1 cellular context compared by ENCODE assay signal in the genomic region with DNA sequence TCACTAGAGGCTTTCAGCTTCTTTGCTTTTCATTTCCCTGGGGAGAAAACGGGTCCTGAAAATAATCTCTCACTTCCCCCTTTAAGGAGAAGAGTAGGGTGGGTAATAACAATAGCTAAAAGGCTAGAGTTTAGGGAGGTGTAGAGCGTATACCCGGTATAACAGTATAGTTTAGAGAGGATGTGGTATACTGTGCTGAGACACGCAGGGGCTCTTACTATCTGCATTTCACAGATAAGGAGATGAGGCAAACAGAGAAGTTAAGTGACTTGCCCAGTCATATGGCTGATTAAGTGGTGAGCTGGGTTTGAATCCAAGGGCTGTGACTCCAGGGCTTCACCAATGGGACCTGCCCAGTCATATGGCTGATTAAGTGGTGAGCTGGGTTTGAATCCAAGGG.
TF ChIP-seq lines count a peak whose summit lies in the region.

No MANE protein-coding gene starts in this region.

TF ChIP-seq in K562, 482 proteins besides CTCF, POLR2A, EP300 and RAD21 (continued from another document and continues in another):
- TF ChIP-seq, protein P1, sequence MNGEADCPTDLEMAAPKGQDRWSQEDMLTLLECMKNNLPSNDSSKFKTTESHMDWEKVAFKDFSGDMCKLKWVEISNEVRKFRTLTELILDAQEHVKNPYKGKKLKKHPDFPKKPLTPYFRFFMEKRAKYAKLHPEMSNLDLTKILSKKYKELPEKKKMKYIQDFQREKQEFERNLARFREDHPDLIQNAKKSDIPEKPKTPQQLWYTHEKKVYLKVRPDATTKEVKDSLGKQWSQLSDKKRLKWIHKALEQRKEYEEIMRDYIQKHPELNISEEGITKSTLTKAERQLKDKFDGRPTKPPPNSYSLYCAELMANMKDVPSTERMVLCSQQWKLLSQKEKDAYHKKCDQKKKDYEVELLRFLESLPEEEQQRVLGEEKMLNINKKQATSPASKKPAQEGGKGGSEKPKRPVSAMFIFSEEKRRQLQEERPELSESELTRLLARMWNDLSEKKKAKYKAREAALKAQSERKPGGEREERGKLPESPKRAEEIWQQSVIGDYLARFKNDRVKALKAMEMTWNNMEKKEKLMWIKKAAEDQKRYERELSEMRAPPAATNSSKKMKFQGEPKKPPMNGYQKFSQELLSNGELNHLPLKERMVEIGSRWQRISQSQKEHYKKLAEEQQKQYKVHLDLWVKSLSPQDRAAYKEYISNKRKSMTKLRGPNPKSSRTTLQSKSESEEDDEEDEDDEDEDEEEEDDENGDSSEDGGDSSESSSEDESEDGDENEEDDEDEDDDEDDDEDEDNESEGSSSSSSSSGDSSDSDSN (IDR thresholded peaks at IDR 0.05; ENCODE audit: borderline replicate concordance in 1 of 2, low read depth in 2 of 2, low read length in 2 of 2), result no peak
- TF ChIP-seq, protein P2, sequence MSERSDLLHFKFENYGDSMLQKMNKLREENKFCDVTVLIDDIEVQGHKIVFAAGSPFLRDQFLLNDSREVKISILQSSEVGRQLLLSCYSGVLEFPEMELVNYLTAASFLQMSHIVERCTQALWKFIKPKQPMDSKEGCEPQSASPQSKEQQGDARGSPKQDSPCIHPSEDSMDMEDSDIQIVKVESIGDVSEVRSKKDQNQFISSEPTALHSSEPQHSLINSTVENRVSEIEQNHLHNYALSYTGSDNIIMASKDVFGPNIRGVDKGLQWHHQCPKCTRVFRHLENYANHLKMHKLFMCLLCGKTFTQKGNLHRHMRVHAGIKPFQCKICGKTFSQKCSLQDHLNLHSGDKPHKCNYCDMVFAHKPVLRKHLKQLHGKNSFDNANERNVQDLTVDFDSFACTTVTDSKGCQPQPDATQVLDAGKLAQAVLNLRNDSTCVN (CRISPR knock-in tag; IDR thresholded peaks at IDR 0.05), result no peak
- TF ChIP-seq ZNF174 (CRISPR knock-in tag; IDR thresholded peaks at IDR 0.05) (no peak), NR4A1 (CRISPR knock-in tag; IDR thresholded peaks at IDR 0.05) (no peak), NR4A1 (tag; IDR thresholded peaks at IDR 0.05) (no peak), ZNF175 (CRISPR knock-in tag; IDR thresholded peaks at IDR 0.05; ENCODE audit: low read depth) (no peak), BRD4 (IDR thresholded peaks at IDR 0.05) (no peak), ATF1 (CRISPR knock-in tag; IDR thresholded peaks at IDR 0.05) (no peak), ATF1 (tag; IDR thresholded peaks at IDR 0.05) (no peak), ZNF408 (CRISPR knock-in tag; IDR thresholded peaks at IDR 0.05; ENCODE audit: low read depth) (no peak), RBM34 (IDR thresholded peaks at IDR 0.05; ENCODE audit: borderline replicate concordance, insufficient read depth, low read length) (no peak), XRCC3 (IDR thresholded peaks at IDR 0.05) (no peak), TCF7L2 (IDR thresholded peaks at IDR 0.05; ENCODE audit: low read depth, low read length) (no peak), CBX1 (IDR thresholded peaks at IDR 0.05; ENCODE audit: low read depth) (peak; percentile 28; the same call in 1 of the 2 replicates), RBM15 (IDR thresholded peaks at IDR 0.05; ENCODE audit: insufficient read depth, low read length) (no peak), KLF10 (CRISPR knock-in tag; IDR thresholded peaks at IDR 0.05) (no peak), MCM5 (IDR thresholded peaks at IDR 0.05; ENCODE audit: low read depth) (no peak), ZC3H8 (IDR thresholded peaks at IDR 0.05) (no peak), SREBF2 (CRISPR knock-in tag; IDR thresholded peaks at IDR 0.05) (no peak), ZC3H11A (IDR thresholded peaks at IDR 0.05; ENCODE audit: low read depth, low read length) (no peak), ZBED1 (IDR thresholded peaks at IDR 0.05) (no peak), NCOA6 (IDR thresholded peaks at IDR 0.05) (no peak)
- TF ChIP-seq, protein P3, sequence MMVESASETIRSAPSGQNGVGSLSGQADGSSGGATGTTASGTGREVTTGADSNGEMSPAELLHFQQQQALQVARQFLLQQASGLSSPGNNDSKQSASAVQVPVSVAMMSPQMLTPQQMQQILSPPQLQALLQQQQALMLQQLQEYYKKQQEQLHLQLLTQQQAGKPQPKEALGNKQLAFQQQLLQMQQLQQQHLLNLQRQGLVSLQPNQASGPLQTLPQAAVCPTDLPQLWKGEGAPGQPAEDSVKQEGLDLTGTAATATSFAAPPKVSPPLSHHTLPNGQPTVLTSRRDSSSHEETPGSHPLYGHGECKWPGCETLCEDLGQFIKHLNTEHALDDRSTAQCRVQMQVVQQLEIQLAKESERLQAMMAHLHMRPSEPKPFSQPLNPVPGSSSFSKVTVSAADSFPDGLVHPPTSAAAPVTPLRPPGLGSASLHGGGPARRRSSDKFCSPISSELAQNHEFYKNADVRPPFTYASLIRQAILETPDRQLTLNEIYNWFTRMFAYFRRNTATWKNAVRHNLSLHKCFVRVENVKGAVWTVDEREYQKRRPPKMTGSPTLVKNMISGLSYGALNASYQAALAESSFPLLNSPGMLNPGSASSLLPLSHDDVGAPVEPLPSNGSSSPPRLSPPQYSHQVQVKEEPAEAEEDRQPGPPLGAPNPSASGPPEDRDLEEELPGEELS (CRISPR knock-in tag; IDR thresholded peaks at IDR 0.05; ENCODE audit: borderline replicate concordance), result no peak
- TF ChIP-seq, protein P4, sequence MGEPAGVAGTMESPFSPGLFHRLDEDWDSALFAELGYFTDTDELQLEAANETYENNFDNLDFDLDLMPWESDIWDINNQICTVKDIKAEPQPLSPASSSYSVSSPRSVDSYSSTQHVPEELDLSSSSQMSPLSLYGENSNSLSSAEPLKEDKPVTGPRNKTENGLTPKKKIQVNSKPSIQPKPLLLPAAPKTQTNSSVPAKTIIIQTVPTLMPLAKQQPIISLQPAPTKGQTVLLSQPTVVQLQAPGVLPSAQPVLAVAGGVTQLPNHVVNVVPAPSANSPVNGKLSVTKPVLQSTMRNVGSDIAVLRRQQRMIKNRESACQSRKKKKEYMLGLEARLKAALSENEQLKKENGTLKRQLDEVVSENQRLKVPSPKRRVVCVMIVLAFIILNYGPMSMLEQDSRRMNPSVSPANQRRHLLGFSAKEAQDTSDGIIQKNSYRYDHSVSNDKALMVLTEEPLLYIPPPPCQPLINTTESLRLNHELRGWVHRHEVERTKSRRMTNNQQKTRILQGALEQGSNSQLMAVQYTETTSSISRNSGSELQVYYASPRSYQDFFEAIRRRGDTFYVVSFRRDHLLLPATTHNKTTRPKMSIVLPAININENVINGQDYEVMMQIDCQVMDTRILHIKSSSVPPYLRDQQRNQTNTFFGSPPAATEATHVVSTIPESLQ (CRISPR knock-in tag; IDR thresholded peaks at IDR 0.05), result no peak
- TF ChIP-seq, protein P5, sequence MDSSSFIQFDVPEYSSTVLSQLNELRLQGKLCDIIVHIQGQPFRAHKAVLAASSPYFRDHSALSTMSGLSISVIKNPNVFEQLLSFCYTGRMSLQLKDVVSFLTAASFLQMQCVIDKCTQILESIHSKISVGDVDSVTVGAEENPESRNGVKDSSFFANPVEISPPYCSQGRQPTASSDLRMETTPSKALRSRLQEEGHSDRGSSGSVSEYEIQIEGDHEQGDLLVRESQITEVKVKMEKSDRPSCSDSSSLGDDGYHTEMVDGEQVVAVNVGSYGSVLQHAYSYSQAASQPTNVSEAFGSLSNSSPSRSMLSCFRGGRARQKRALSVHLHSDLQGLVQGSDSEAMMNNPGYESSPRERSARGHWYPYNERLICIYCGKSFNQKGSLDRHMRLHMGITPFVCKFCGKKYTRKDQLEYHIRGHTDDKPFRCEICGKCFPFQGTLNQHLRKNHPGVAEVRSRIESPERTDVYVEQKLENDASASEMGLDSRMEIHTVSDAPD (CRISPR knock-in tag; IDR thresholded peaks at IDR 0.05), result no peak
- TF ChIP-seq, protein P6, sequence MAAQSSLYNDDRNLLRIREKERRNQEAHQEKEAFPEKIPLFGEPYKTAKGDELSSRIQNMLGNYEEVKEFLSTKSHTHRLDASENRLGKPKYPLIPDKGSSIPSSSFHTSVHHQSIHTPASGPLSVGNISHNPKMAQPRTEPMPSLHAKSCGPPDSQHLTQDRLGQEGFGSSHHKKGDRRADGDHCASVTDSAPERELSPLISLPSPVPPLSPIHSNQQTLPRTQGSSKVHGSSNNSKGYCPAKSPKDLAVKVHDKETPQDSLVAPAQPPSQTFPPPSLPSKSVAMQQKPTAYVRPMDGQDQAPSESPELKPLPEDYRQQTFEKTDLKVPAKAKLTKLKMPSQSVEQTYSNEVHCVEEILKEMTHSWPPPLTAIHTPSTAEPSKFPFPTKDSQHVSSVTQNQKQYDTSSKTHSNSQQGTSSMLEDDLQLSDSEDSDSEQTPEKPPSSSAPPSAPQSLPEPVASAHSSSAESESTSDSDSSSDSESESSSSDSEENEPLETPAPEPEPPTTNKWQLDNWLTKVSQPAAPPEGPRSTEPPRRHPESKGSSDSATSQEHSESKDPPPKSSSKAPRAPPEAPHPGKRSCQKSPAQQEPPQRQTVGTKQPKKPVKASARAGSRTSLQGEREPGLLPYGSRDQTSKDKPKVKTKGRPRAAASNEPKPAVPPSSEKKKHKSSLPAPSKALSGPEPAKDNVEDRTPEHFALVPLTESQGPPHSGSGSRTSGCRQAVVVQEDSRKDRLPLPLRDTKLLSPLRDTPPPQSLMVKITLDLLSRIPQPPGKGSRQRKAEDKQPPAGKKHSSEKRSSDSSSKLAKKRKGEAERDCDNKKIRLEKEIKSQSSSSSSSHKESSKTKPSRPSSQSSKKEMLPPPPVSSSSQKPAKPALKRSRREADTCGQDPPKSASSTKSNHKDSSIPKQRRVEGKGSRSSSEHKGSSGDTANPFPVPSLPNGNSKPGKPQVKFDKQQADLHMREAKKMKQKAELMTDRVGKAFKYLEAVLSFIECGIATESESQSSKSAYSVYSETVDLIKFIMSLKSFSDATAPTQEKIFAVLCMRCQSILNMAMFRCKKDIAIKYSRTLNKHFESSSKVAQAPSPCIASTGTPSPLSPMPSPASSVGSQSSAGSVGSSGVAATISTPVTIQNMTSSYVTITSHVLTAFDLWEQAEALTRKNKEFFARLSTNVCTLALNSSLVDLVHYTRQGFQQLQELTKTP (IDR thresholded peaks at IDR 0.05; ENCODE audit: low read depth in 1 of 2, partially characterized antibody in 2 of 2), result no peak
- TF ChIP-seq, protein P7, sequence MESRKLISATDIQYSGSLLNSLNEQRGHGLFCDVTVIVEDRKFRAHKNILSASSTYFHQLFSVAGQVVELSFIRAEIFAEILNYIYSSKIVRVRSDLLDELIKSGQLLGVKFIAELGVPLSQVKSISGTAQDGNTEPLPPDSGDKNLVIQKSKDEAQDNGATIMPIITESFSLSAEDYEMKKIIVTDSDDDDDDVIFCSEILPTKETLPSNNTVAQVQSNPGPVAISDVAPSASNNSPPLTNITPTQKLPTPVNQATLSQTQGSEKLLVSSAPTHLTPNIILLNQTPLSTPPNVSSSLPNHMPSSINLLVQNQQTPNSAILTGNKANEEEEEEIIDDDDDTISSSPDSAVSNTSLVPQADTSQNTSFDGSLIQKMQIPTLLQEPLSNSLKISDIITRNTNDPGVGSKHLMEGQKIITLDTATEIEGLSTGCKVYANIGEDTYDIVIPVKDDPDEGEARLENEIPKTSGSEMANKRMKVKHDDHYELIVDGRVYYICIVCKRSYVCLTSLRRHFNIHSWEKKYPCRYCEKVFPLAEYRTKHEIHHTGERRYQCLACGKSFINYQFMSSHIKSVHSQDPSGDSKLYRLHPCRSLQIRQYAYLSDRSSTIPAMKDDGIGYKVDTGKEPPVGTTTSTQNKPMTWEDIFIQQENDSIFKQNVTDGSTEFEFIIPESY (CRISPR knock-in tag; IDR thresholded peaks at IDR 0.05), result peak; percentile 33; the same call in 1 of the 2 replicates
- TF ChIP-seq, protein P8, sequence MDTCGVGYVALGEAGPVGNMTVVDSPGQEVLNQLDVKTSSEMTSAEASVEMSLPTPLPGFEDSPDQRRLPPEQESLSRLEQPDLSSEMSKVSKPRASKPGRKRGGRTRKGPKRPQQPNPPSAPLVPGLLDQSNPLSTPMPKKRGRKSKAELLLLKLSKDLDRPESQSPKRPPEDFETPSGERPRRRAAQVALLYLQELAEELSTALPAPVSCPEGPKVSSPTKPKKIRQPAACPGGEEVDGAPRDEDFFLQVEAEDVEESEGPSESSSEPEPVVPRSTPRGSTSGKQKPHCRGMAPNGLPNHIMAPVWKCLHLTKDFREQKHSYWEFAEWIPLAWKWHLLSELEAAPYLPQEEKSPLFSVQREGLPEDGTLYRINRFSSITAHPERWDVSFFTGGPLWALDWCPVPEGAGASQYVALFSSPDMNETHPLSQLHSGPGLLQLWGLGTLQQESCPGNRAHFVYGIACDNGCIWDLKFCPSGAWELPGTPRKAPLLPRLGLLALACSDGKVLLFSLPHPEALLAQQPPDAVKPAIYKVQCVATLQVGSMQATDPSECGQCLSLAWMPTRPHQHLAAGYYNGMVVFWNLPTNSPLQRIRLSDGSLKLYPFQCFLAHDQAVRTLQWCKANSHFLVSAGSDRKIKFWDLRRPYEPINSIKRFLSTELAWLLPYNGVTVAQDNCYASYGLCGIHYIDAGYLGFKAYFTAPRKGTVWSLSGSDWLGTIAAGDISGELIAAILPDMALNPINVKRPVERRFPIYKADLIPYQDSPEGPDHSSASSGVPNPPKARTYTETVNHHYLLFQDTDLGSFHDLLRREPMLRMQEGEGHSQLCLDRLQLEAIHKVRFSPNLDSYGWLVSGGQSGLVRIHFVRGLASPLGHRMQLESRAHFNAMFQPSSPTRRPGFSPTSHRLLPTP (IDR thresholded peaks at IDR 0.05; ENCODE audit: borderline replicate concordance, extremely low read depth, insufficient read length), result no peak
- TF ChIP-seq, protein P9, sequence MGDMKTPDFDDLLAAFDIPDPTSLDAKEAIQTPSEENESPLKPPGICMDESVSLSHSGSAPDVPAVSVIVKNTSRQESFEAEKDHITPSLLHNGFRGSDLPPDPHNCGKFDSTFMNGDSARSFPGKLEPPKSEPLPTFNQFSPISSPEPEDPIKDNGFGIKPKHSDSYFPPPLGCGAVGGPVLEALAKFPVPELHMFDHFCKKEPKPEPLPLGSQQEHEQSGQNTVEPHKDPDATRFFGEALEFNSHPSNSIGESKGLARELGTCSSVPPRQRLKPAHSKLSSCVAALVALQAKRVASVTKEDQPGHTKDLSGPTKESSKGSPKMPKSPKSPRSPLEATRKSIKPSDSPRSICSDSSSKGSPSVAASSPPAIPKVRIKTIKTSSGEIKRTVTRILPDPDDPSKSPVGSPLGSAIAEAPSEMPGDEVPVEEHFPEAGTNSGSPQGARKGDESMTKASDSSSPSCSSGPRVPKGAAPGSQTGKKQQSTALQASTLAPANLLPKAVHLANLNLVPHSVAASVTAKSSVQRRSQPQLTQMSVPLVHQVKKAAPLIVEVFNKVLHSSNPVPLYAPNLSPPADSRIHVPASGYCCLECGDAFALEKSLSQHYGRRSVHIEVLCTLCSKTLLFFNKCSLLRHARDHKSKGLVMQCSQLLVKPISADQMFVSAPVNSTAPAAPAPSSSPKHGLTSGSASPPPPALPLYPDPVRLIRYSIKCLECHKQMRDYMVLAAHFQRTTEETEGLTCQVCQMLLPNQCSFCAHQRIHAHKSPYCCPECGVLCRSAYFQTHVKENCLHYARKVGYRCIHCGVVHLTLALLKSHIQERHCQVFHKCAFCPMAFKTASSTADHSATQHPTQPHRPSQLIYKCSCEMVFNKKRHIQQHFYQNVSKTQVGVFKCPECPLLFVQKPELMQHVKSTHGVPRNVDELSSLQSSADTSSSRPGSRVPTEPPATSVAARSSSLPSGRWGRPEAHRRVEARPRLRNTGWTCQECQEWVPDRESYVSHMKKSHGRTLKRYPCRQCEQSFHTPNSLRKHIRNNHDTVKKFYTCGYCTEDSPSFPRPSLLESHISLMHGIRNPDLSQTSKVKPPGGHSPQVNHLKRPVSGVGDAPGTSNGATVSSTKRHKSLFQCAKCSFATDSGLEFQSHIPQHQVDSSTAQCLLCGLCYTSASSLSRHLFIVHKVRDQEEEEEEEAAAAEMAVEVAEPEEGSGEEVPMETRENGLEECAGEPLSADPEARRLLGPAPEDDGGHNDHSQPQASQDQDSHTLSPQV (IDR thresholded peaks at IDR 0.05), result no peak
